In the genomic region with DNA sequence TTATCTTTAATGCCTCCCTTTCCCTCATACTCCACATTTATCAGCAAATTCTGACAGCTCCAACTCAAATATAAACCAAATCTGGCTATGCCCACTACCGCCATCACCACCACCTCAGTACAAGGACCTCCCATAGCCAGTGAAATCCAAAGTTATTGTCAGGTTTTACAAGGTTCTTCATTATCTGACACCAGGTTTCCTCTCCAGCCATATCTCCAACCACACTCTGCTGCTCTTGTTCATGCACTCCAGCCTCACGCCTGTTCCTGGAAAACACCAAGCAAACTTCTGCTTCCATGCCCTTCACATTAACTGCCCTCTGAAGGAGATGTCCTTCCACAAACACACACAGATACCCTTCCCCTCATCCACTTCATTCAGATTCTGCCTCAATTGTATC, we compare ENCODE assay signal across 20 cellular contexts.
"Had no signal": no experiment of that assay in that cellular context is flagged by ENCODE, and none has a peak within 500 bp of the region (broad histone marks: within the 10 kb centered on the region; RNA-seq: fewer than 3 reads in every experiment).

No MANE protein-coding gene starts in this region.

- H3K4me1 Mint-ChIP-seq: naive B cell; stimulated activated naive B cell treated with anti-CD40 and anti-IgM and Interleukin-4, amounts not matched to agents 10 μg/mL and 1 μg/mL and 100 μg/mL, for 72 hours; stimulated activated naive CD8-positive, alpha-beta T cell treated with anti-CD3 and anti-CD28 coated beads, Interleukin-15, amount 100 ng/mL, for 72 hours had no signal

- H3K36me3 ChIP-seq: neutrophil, right lobe of liver, thoracic aorta, transverse colon had no signal

- H3K27ac Mint-ChIP-seq: naive B cell; nephron; stimulated activated naive B cell treated with anti-CD40 and anti-IgM and Interleukin-4, amounts not matched to agents 10 μg/mL and 1 μg/mL and 100 μg/mL, for 72 hours; stimulated activated naive CD8-positive, alpha-beta T cell treated with anti-CD3 and anti-CD28 coated beads, Interleukin-15, amount 100 ng/mL, for 72 hours had no signal

- H3K9me3 Mint-ChIP-seq: stimulated activated naive B cell treated with anti-CD40 and anti-IgM and Interleukin-4, amounts not matched to agents 10 μg/mL and 1 μg/mL and 100 μg/mL, for 72 hours; stimulated activated naive CD8-positive, alpha-beta T cell treated with anti-CD3 and anti-CD28 coated beads, Interleukin-15, amount 100 ng/mL, for 72 hours had no signal

- H3K4me3 ChIP-seq: coronary artery, psoas muscle, right lobe of liver, thoracic aorta, transverse colon had no signal

- ATAC-seq: psoas muscle; right lobe of liver; stimulated activated naive B cell treated with anti-CD40 and anti-IgM and Interleukin-4, amounts not matched to agents 10 μg/mL and 1 μg/mL and 100 μg/mL, for 72 hours; stimulated activated naive CD8-positive, alpha-beta T cell treated with anti-CD3 and anti-CD28 coated beads, Interleukin-15, amount 100 ng/mL, for 72 hours had no signal

- H3K9me3 ChIP-seq: neutrophil, psoas muscle, right lobe of liver, thoracic aorta, transverse colon had no signal

- H3K27me3 ChIP-seq: neutrophil, right lobe of liver, transverse colon had no signal

- H3K4me3 Mint-ChIP-seq: naive B cell; nephron; stimulated activated naive B cell treated with anti-CD40 and anti-IgM and Interleukin-4, amounts not matched to agents 10 μg/mL and 1 μg/mL and 100 μg/mL, for 72 hours; stimulated activated naive CD8-positive, alpha-beta T cell treated with anti-CD3 and anti-CD28 coated beads, Interleukin-15, amount 100 ng/mL, for 72 hours had no signal

- H3K27ac ChIP-seq: coronary artery, neutrophil, psoas muscle, right lobe of liver, thoracic aorta, transverse colon had no signal

- DNase-seq: effector CD8-positive, alpha-beta T cell; foreskin melanocyte; head of caudate nucleus; hippocampal formation; kidney glomerular epithelial cell; mesendoderm; naive B cell; psoas muscle; retina; right lobe of liver; stimulated activated CD4-positive, alpha-beta T cell treated with anti-CD3 and anti-CD28 coated beads, Interleukin-15, amount 100 ng/mL, for 24 hours; stimulated activated CD4-positive, alpha-beta T cell treated with anti-CD3 and anti-CD28 coated beads, Interleukin-1b, Interleukin-23, amount 100 ng/mL, for 48 hours; stimulated activated CD4-positive, alpha-beta T cell treated with anti-CD3 and anti-CD28 coated beads, Interleukin-4, amount 100 ng/mL, for 24 hours; stimulated activated naive B cell treated with anti-CD40 and anti-IgM and Interleukin-4, amounts not matched to agents 10 μg/mL and 1 μg/mL and 100 μg/mL, for 72 hours; stimulated activated naive CD8-positive, alpha-beta T cell treated with anti-CD3 and anti-CD28 coated beads, Interleukin-15, amount 100 ng/mL, for 72 hours; transverse colon had no signal

- H3K4me1 ChIP-seq: psoas muscle, right lobe of liver had no signal

- H3K36me3 Mint-ChIP-seq: naive B cell; stimulated activated naive B cell treated with anti-CD40 and anti-IgM and Interleukin-4, amounts not matched to agents 10 μg/mL and 1 μg/mL and 100 μg/mL, for 72 hours had no signal
